ENCODE assay signal across 7 cellular contexts in genomic region chr13:80371840-80372509, GRCh38. TPM values are rescaled to one million over a fixed set of nuclear protein-coding genes. Genes with fewer than 3 reads are reported as not detected.
"Had no signal": no experiment of that assay in that cellular context is flagged by ENCODE, and none has a peak within 500 bp of the region (broad histone marks: within the 10 kb centered on the region; RNA-seq: fewer than 3 reads in every experiment).

No MANE protein-coding gene starts in this region.

- H3K27me3 Mint-ChIP-seq: IgD-negative memory B cell had no signal

- H2AFZ ChIP-seq: GM23338 had no signal

- H3K4me1 Mint-ChIP-seq: GM23338, IgD-negative memory B cell had no signal

- H3K9me3 Mint-ChIP-seq: GM23338, H9, IgD-negative memory B cell had no signal

- ATAC-seq: GM23338 had no signal

- DNase-seq: H9, HCEC 1CT had no signal

- H3K4me3 ChIP-seq: GM23338 had no signal

- H3K4me3 Mint-ChIP-seq: GM23338, H9, IgD-negative memory B cell had no signal

- FAIRE-seq: H1, H54, HTR-8/SVneo had no signal

- H3K4me2 ChIP-seq: GM23338 had no signal

- H3K27ac Mint-ChIP-seq: GM23338, H9, IgD-negative memory B cell had no signal

RNA-seq across cellular contexts. Expression of gene SPRY2, which starts 31.0 kb away (rescaled TPM):
- polyA plus RNA-seq: IgD-negative memory B cell had no signal
